Comparison of ENCODE assay signal across 10 cellular contexts in the genomic region with DNA sequence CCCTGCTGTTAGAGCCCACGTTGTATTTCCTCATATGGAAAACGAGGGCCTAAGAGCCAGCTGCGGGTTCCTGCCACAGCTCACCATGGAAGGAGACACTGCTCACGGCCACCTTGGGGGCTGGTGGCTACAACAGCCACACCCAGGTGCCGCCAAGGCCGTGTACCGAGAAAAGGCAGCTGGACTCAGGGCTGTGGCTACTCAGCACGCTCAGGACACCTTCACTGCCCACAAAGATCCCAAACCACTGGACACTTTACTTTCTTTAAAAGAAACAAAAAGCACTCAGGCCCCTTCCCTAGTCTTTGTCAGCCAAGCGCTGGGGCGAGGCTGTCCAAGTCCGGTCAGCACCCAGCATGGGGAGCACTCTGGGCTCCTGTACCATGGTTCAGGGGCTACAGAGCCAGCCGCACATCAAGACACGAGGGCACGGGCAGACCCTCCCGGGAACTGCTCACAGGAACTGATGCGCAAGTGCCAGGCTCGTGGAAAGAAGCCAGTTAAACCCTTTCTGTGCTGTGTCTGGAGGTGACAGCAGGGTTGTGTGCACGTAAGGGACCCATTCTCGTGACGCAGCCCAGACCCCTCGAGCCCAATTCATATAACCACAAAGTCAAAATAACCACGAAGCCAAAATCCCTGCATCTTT. TPM values are rescaled to one million over a fixed set of nuclear protein-coding genes. Genes with fewer than 3 reads are reported as not detected.
DNase-seq lines count a peak whose midpoint lies in the region; ATAC-seq and TF ChIP-seq lines count a peak whose summit lies in the region.
"Had no signal": no experiment of that assay in that cellular context is flagged by ENCODE, and none has a peak within 500 bp of the region (broad histone marks: within the 10 kb centered on the region; RNA-seq: fewer than 3 reads in every experiment).

No MANE protein-coding gene starts in this region.

- CTCF ChIA-PET in RWPE1 (lab: Yijun Ruan, JAX): interaction anchor here (1.1 kb wide), 1 partner anchor 9 kb away, joined by 3 read pairs; no protein-coding TSS in a partner anchor

- H3K9me3 ChIP-seq in BE2C (no peaks in the 10 kb centered on the region), fibroblast of lung (ENCODE audit: control insufficient read depth, insufficient read depth, low read depth, low read length) (no peaks in the 10 kb centered on the region), gastrocnemius medialis (no peaks in the 10 kb centered on the region)
- H3K9me3 ChIP-seq: pancreas had no signal

- H3K4me2 ChIP-seq in fibroblast of lung (ENCODE audit: extremely low read depth, insufficient read depth, low read length): no peak overlapping the region

- no peak for TF ChIP-seq CTCF in BE2C (IDR thresholded peaks at IDR 0.05; ENCODE audit: low read depth, low read length)
- no peak for TF ChIP-seq CTCF in RWPE1 (conservative IDR thresholded peaks at IDR 0.05; ENCODE audit: low read depth)
- no peak for TF ChIP-seq CTCF in fibroblast of lung (conservative IDR thresholded peaks at IDR 0.05 in 1 of 2, IDR thresholded peaks at IDR 0.05 in 1 of 2; ENCODE audit: low read depth in 1 of 2, low read length in 2 of 2)
- no peak for TF ChIP-seq CTCF in gastrocnemius medialis (IDR thresholded peaks at IDR 0.05 in 4 of 5, conservative IDR thresholded peaks at IDR 0.05 in 1 of 5)

- TF ChIP-seq POLR2A in gastrocnemius medialis (IDR thresholded peaks at IDR 0.05): no peak

- peak; percentile 29 for DNase-seq in BE2C
- DNase-seq in RWPE1 (ENCODE audit: low spot score): no peak
- peak in 1 of 2 donors; percentile 38 for DNase-seq in fibroblast of lung (ENCODE audit: low read depth in 2 of 2)
- DNase-seq in gastrocnemius medialis: peak in 1 of 2 donors; percentile 64
- no peak for DNase-seq in T-helper 9 cell
- no peak for DNase-seq in occipital lobe (lab: John Stamatoyannopoulos, UW)
- DNase-seq: activated CD4-positive, alpha-beta T cell treated with anti-CD3 and anti-CD28 coated beads for 48 hours had no signal

- H3K36me3 ChIP-seq in BE2C: peaks cover 100% of the 10 kb centered on the region
- peaks cover 66% of the 10 kb centered on the region for H3K36me3 ChIP-seq in fibroblast of lung (ENCODE audit: control insufficient read depth, insufficient read depth, low read length)
- peaks cover 6 to 81% of the 10 kb centered on the region in 2 donors for H3K36me3 ChIP-seq in gastrocnemius medialis

- H3K79me2 ChIP-seq in fibroblast of lung (ENCODE audit: control insufficient read depth, insufficient read depth, low read length): peaks cover 50% of the 10 kb centered on the region

- in situ Hi-C loops in gastrocnemius medialis (cut with MboI; ENCODE audit: low sequenced_read_pairs in 4 of 4): no loop called here

- POLR2A ChIA-PET in RWPE1 (lab: Yijun Ruan, JAX; ENCODE audit: low non-redundant PET): no interaction called here

- no peak overlapping the region for H3K4me3 ChIP-seq in BE2C (ENCODE audit: low read depth, low read length)
- no peak overlapping the region for H3K4me3 ChIP-seq in fibroblast of lung (replicated peaks in 1 of 4; ENCODE audit: control extremely low read depth in 1 of 4, insufficient read depth in 1 of 4, low read depth in 3 of 4, low read length in 4 of 4)
- H3K4me3 ChIP-seq in gastrocnemius medialis: no peak overlapping the region
- H3K4me3 ChIP-seq: pancreas had no signal

- H2AFZ ChIP-seq in fibroblast of lung (ENCODE audit: low read length): no peak overlapping the region

- H3K4me1 ChIP-seq in BE2C (peaks cover 52% of the 10 kb centered on the region), fibroblast of lung (ENCODE audit: control insufficient read depth, extremely low read depth, insufficient read depth, low read length) (peaks cover 20% of the 10 kb centered on the region), gastrocnemius medialis (peaks cover 37 to 41% of the 10 kb centered on the region in 2 donors)

- no peak overlapping the region for H3K9ac ChIP-seq in fibroblast of lung (ENCODE audit: insufficient read depth, low read length)

- no peaks in the 10 kb centered on the region for H3K27me3 ChIP-seq in BE2C
- no peaks in the 10 kb centered on the region for H3K27me3 ChIP-seq in fibroblast of lung (ENCODE audit: control insufficient read depth, insufficient read depth, low read length)
- H3K27me3 ChIP-seq in gastrocnemius medialis: no peaks in the 10 kb centered on the region
- H3K27me3 ChIP-seq: pancreas had no signal

- intact Hi-C loops in gastrocnemius medialis (cut with DNase I; ENCODE audit: low total_unique reads): no loop called here

- ATAC-seq in gastrocnemius medialis: peak; percentile 3 to 19
- no peak for ATAC-seq in GM18907 (IDR thresholded peaks at IDR 0.05; ENCODE audit: unreplicated experiment)
- no peak for ATAC-seq in HG03469 (IDR thresholded peaks at IDR 0.05; ENCODE audit: unreplicated experiment)

- H3K27ac ChIP-seq in RWPE1: peak overlapping the region; percentile 99
- peak overlapping the region; percentile 37 for H3K27ac ChIP-seq in fibroblast of lung (ENCODE audit: insufficient read depth, low read length)
- peak overlapping the region; percentile 83 to 98 (median 91) for H3K27ac ChIP-seq in gastrocnemius medialis
- H3K27ac ChIP-seq: pancreas had no signal

- peaks cover 2% of the 10 kb centered on the region for H4K20me1 ChIP-seq in fibroblast of lung (ENCODE audit: control insufficient read depth, extremely low read depth, insufficient read depth, low read length)

RNA-seq across cellular contexts. Expression of a gene that starts 18.5 kb away (rescaled TPM):
- 1.7 TPM for polyA plus RNA-seq in BE2C (2012; ENCODE audit: insufficient read depth, insufficient read length, low read depth)
- total RNA-seq in fibroblast of lung (99.4 and 107 TPM in 2 replicates), gastrocnemius medialis (100 to 1,000 TPM in 2 of 4 donors, 10 to 100 TPM in 2; 46.0 to 173 (median 126) TPM), occipital lobe (4.2 TPM)
- polyA plus RNA-seq in fibroblast of lung: 36.0 and 71.0 TPM in 2 replicates
- polyA plus RNA-seq in fibroblast of lung (2012): 114 and 177 TPM in 2 replicates
- 65.0 and 109 TPM in 2 replicates for polyA minus RNA-seq in fibroblast of lung (ENCODE audit: low replicate concordance)

RNA-seq across cellular contexts. Expression of a gene that starts 26.2 kb away (rescaled TPM):
- polyA plus RNA-seq in BE2C (2012; ENCODE audit: insufficient read depth, insufficient read length, low read depth): 264 TPM
- total RNA-seq in fibroblast of lung: 41.3 and 64.9 TPM in 2 replicates
- polyA plus RNA-seq in fibroblast of lung: 112 and 139 TPM in 2 replicates
- polyA plus RNA-seq in fibroblast of lung (2012): 97.6 and 104 TPM in 2 replicates
- 201 and 240 TPM in 2 replicates for polyA minus RNA-seq in fibroblast of lung (ENCODE audit: low replicate concordance)
- total RNA-seq in gastrocnemius medialis: 10 to 100 TPM; 34.0 to 55.2 (median 47.3) TPM
- total RNA-seq in occipital lobe: 23.9 TPM

RNA-seq across cellular contexts. Expression of a gene that starts 34.7 kb away (rescaled TPM):
- 51.0 TPM for polyA plus RNA-seq in BE2C (2012; ENCODE audit: insufficient read depth, insufficient read length, low read depth)
- total RNA-seq in fibroblast of lung (8.2 and 10.1 TPM in 2 replicates), gastrocnemius medialis (10 to 100 TPM in 1 of 4 donors, 1 to 10 TPM in 3; 3.7 to 11.3 (median 5.1) TPM), occipital lobe (18.6 TPM)
- 4.3 and 7.1 TPM in 2 replicates for polyA plus RNA-seq in fibroblast of lung
- 4.4 and 7.8 TPM in 2 replicates for polyA plus RNA-seq in fibroblast of lung (2012)
- 2.6 and 4.7 TPM in 2 replicates for polyA minus RNA-seq in fibroblast of lung (ENCODE audit: low replicate concordance)

Comparison
In these comparisons a context has a peak if more than half of its experiments do, and no peak if none do; other contexts are left out.
1. H3K27ac ChIP-seq: peak in every context shown above with its lines; median percentile 99 in RWPE1; 91 in gastrocnemius medialis; 37 in fibroblast of lung.
2. ATAC-seq: peak in gastrocnemius medialis (2 of 2); none in GM18907 (single experiment) and HG03469 (single experiment).